Comparison of ENCODE assay signal across 10 cellular contexts in genomic region chr22:46578251-46578823, GRCh38. TPM values are rescaled to one million over a fixed set of nuclear protein-coding genes. Genes with fewer than 3 reads are reported as not detected.
DNase-seq lines count a peak whose midpoint lies in the region; ATAC-seq lines count a peak whose summit lies in the region.
"Had no signal": no experiment of that assay in that cellular context is flagged by ENCODE, and none has a peak within 500 bp of the region (broad histone marks: within the 10 kb centered on the region; RNA-seq: fewer than 3 reads in every experiment).

No MANE protein-coding gene starts in this region.

- peak overlapping the region; percentile 71 for H3K27ac Mint-ChIP-seq in activated naive CD8-positive, alpha-beta T cell treated with anti-CD3 and anti-CD28 coated beads, Interleukin-2, amount 50 U/mL, for 24 hours
- H3K27ac Mint-ChIP-seq in immature natural killer cell: peak overlapping the region; percentile 23 to 80 (median 68)
- peak overlapping the region; percentile 96 for H3K27ac Mint-ChIP-seq in stimulated activated naive B cell treated with anti-CD40 and anti-IgM and Interleukin-4, amounts not matched to agents 10 μg/mL and 1 μg/mL and 100 μg/mL, for 72 hours

- H3K9me3 ChIP-seq in HUES64 (ENCODE audit: insufficient read depth, low read depth, low read length): no peaks in the 10 kb centered on the region
- H3K9me3 ChIP-seq: SJSA1 had no signal

- H3K27me3 ChIP-seq in HUES64 (ENCODE audit: insufficient read depth, low read length): peaks cover 13% of the 10 kb centered on the region
- H3K27me3 ChIP-seq: SJSA1 had no signal

- no peak for ATAC-seq in activated naive CD8-positive, alpha-beta T cell treated with anti-CD3 and anti-CD28 coated beads, Interleukin-2, amount 50 U/mL, for 24 hours
- ATAC-seq in stimulated activated naive B cell treated with anti-CD40 and anti-IgM and Interleukin-4, amounts not matched to agents 10 μg/mL and 1 μg/mL and 100 μg/mL, for 72 hours (replicated peaks): no peak
- ATAC-seq in GM21576 (IDR thresholded peaks at IDR 0.05; ENCODE audit: unreplicated experiment): no peak

- peaks cover 11% of the 10 kb centered on the region for H3K4me1 ChIP-seq in HUES64 (ENCODE audit: insufficient read depth, low read length)

- WGBS in HUES64: 83% methylated on average over 9 of the region's 9 CpGs

- H3K9me3 Mint-ChIP-seq in activated naive CD8-positive, alpha-beta T cell treated with anti-CD3 and anti-CD28 coated beads, Interleukin-2, amount 50 U/mL, for 24 hours: no peaks in the 10 kb centered on the region
- H3K9me3 Mint-ChIP-seq in immature natural killer cell: peaks cover 0 to 1% (median 0%) of the 10 kb centered on the region in 6 donors
- peaks cover under 1 to 1% of the 10 kb centered on the region in 2 donors for H3K9me3 Mint-ChIP-seq in stimulated activated naive B cell treated with anti-CD40 and anti-IgM and Interleukin-4, amounts not matched to agents 10 μg/mL and 1 μg/mL and 100 μg/mL, for 72 hours

- H3K4me3 ChIP-seq in HUES64 (ENCODE audit: low read length): peak overlapping the region; percentile 67

- peak overlapping the region; percentile 85 for H3K4me3 Mint-ChIP-seq in activated naive CD8-positive, alpha-beta T cell treated with anti-CD3 and anti-CD28 coated beads, Interleukin-2, amount 50 U/mL, for 24 hours
- peak overlapping the region; percentile 87 to 92 (median 89) for H3K4me3 Mint-ChIP-seq in immature natural killer cell
- H3K4me3 Mint-ChIP-seq in stimulated activated naive B cell treated with anti-CD40 and anti-IgM and Interleukin-4, amounts not matched to agents 10 μg/mL and 1 μg/mL and 100 μg/mL, for 72 hours: peak overlapping the region; percentile 97 to 98

- H3K27me3 Mint-ChIP-seq in activated naive CD8-positive, alpha-beta T cell treated with anti-CD3 and anti-CD28 coated beads, Interleukin-2, amount 50 U/mL, for 24 hours: no peaks in the 10 kb centered on the region
- H3K27me3 Mint-ChIP-seq in immature natural killer cell (ENCODE audit: low read depth in 3 of 3): peaks cover 0 to 7% (median 3%) of the 10 kb centered on the region in 3 donors
- H3K27me3 Mint-ChIP-seq in stimulated activated naive B cell treated with anti-CD40 and anti-IgM and Interleukin-4, amounts not matched to agents 10 μg/mL and 1 μg/mL and 100 μg/mL, for 72 hours: no peaks in the 10 kb centered on the region

- no peak for DNase-seq in activated naive CD8-positive, alpha-beta T cell treated with anti-CD3 and anti-CD28 coated beads, Interleukin-2, amount 50 U/mL, for 24 hours
- DNase-seq in immature natural killer cell (no peak), DMS153 (lab: John Stamatoyannopoulos, UW) (no peak), NCI-H1694 treated with DMSO at 0.1 percent for 48 hours (lab: John Stamatoyannopoulos, UW) (no peak), SKM-1 (lab: John Stamatoyannopoulos, UW; ENCODE audit: unreplicated experiment) (no peak)
- no peak for DNase-seq in stimulated activated naive B cell treated with anti-CD40 and anti-IgM and Interleukin-4, amounts not matched to agents 10 μg/mL and 1 μg/mL and 100 μg/mL, for 72 hours
- DNase-seq: HCEC 1CT had no signal

- H3K27ac ChIP-seq in HUES64 (ENCODE audit: low read depth, low read length): no peak overlapping the region
- H3K27ac ChIP-seq: SJSA1 had no signal

- peaks cover 41% of the 10 kb centered on the region for H3K4me1 Mint-ChIP-seq in activated naive CD8-positive, alpha-beta T cell treated with anti-CD3 and anti-CD28 coated beads, Interleukin-2, amount 50 U/mL, for 24 hours
- peaks cover 49 to 65% of the 10 kb centered on the region in 2 donors for H3K4me1 Mint-ChIP-seq in immature natural killer cell
- H3K4me1 Mint-ChIP-seq in stimulated activated naive B cell treated with anti-CD40 and anti-IgM and Interleukin-4, amounts not matched to agents 10 μg/mL and 1 μg/mL and 100 μg/mL, for 72 hours: peaks cover 59 to 72% of the 10 kb centered on the region in 2 donors

- H3K36me3 Mint-ChIP-seq in activated naive CD8-positive, alpha-beta T cell treated with anti-CD3 and anti-CD28 coated beads, Interleukin-2, amount 50 U/mL, for 24 hours (ENCODE audit: low read depth): no peaks in the 10 kb centered on the region
- no peaks in the 10 kb centered on the region for H3K36me3 Mint-ChIP-seq in immature natural killer cell
- peaks cover 2 to 9% of the 10 kb centered on the region in 2 donors for H3K36me3 Mint-ChIP-seq in stimulated activated naive B cell treated with anti-CD40 and anti-IgM and Interleukin-4, amounts not matched to agents 10 μg/mL and 1 μg/mL and 100 μg/mL, for 72 hours

- H3K9ac ChIP-seq in HUES64 (ENCODE audit: low read depth, low read length): no peak overlapping the region

- no peaks in the 10 kb centered on the region for H3K36me3 ChIP-seq in HUES64 (ENCODE audit: insufficient read depth, low read length)
- H3K36me3 ChIP-seq: SJSA1 had no signal

RNA-seq across cellular contexts. Expression of gene CELSR1, which starts 40.9 kb away (rescaled TPM):
- 9.0 TPM for polyA plus RNA-seq in HUES64 (2013, experiment 1 of 2)
- polyA plus RNA-seq in HUES64 (2013, experiment 2 of 2): 10.1 TPM
- polyA plus RNA-seq in immature natural killer cell: 1 to 10 TPM in 2 of 3 donors, under 1 TPM in 1; 0.24 to 1.6 (median 1.2) TPM

RNA-seq across cellular contexts. Expression of gene GRAMD4, which starts 41.8 kb away (rescaled TPM):
- 13.7 TPM for polyA plus RNA-seq in HUES64 (2013, experiment 1 of 2)
- polyA plus RNA-seq in HUES64 (2013, experiment 2 of 2): 12.7 TPM
- polyA plus RNA-seq in immature natural killer cell: 10 to 100 TPM in 1 of 3 donors, 1 to 10 TPM in 2; 3.5 to 23.0 (median 4.1) TPM
